ENCODE assay signal across 15 cellular contexts in the genomic region with DNA sequence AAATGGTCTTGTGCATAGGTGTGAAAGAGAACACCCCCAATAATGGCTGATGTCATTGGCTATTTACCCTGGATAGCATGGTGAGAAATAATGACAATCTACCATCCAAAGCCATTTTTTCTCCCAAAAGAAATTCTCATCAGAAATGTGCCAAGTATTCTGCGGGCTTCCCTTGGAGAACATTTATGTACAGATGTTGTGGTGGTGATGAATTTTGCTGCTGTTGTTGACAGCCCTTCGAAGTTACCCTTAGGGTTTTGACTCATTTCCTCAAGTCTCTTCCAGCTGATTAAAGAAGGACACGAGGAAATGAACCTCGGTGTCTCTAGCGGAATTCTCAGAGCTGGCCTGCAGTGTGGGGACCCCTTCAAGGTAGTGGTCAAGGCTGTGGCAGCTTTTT. TPM values are rescaled to one million over a fixed set of nuclear protein-coding genes. Genes with fewer than 3 reads are reported as not detected.
A peak's percentile ranks its signal among the peaks of the same experiment; 100 is the strongest.
DNase-seq lines count a peak whose midpoint lies in the region; TF ChIP-seq lines count a peak whose summit lies in the region.
"Had no signal": no experiment of that assay in that cellular context is flagged by ENCODE, and none has a peak within 500 bp of the region (broad histone marks: within the 10 kb centered on the region; RNA-seq: fewer than 3 reads in every experiment).

No MANE protein-coding gene starts in this region.

- no peak overlapping the region for H3K4me3 Mint-ChIP-seq in MCF 10A (ENCODE audit: unreplicated experiment)
- no peak overlapping the region for H3K4me3 Mint-ChIP-seq in activated naive CD4-positive, alpha-beta T cell treated with anti-CD3 and anti-CD28 coated beads for 36 hours
- H3K4me3 Mint-ChIP-seq: T-helper 1 cell treated with Interleukin-12 subunit alpha and Interleukin-12 subunit beta and Interleukin-4 antibody, amounts not matched to agents 30 μg/mL and 1 μg/mL, for 36 hours had no signal

- no peaks in the 10 kb centered on the region for H3K9me3 Mint-ChIP-seq in MCF 10A (ENCODE audit: unreplicated experiment)
- no peaks in the 10 kb centered on the region for H3K9me3 Mint-ChIP-seq in activated naive CD4-positive, alpha-beta T cell treated with anti-CD3 and anti-CD28 coated beads for 36 hours
- H3K9me3 Mint-ChIP-seq: T-helper 1 cell treated with Interleukin-12 subunit alpha and Interleukin-12 subunit beta and Interleukin-4 antibody, amounts not matched to agents 30 μg/mL and 1 μg/mL, for 36 hours had no signal

- no peak overlapping the region for H3K4me3 ChIP-seq in AG09309 (ENCODE audit: control insufficient read depth, low read depth, low read length)

- no peak overlapping the region for H3K27ac Mint-ChIP-seq in MCF 10A (ENCODE audit: low read depth, unreplicated experiment)
- H3K27ac Mint-ChIP-seq in activated naive CD4-positive, alpha-beta T cell treated with anti-CD3 and anti-CD28 coated beads for 36 hours, result no peak overlapping the region
- H3K27ac Mint-ChIP-seq: T-helper 1 cell treated with Interleukin-12 subunit alpha and Interleukin-12 subunit beta and Interleukin-4 antibody, amounts not matched to agents 30 μg/mL and 1 μg/mL, for 36 hours had no signal

- POLR2A ChIA-PET in MCF 10A (lab: Yijun Ruan, JAX), result no interaction called here

- H3K4me1 Mint-ChIP-seq in MCF 10A (ENCODE audit: insufficient read depth, unreplicated experiment), result peaks cover 28% of the 10 kb centered on the region
- peaks cover 20% of the 10 kb centered on the region for H3K4me1 Mint-ChIP-seq in activated naive CD4-positive, alpha-beta T cell treated with anti-CD3 and anti-CD28 coated beads for 36 hours (ENCODE audit: low read depth)

- intact Hi-C loops in MCF 10A (cut with micrococcal nuclease), result no loop called here
- intact Hi-C loops in activated naive CD4-positive, alpha-beta T cell treated with anti-CD3 and anti-CD28 coated beads for 36 hours (cut with micrococcal nuclease), result no loop called here

- TSS peak; percentile 94 for BruUV-seq in MCF 10A (replicated peaks; lab: Mats Ljungman, UMichigan)

- no peaks in the 10 kb centered on the region for H3K36me3 Mint-ChIP-seq in MCF 10A (ENCODE audit: insufficient read depth, unreplicated experiment)
- H3K36me3 Mint-ChIP-seq in activated naive CD4-positive, alpha-beta T cell treated with anti-CD3 and anti-CD28 coated beads for 36 hours (ENCODE audit: low read depth), result no peaks in the 10 kb centered on the region

- H3K27me3 Mint-ChIP-seq in MCF 10A (ENCODE audit: insufficient read depth, unreplicated experiment), result no peaks in the 10 kb centered on the region
- H3K27me3 Mint-ChIP-seq in activated naive CD4-positive, alpha-beta T cell treated with anti-CD3 and anti-CD28 coated beads for 36 hours (ENCODE audit: low read depth), result peaks cover 67% of the 10 kb centered on the region

- CTCF ChIA-PET in MCF 10A (lab: Yijun Ruan, JAX), result interaction anchor here (0.6 to 1.3 kb wide), 3 partner anchors 13 to 329 kb away, joined by 3 read pairs; no protein-coding TSS in a partner anchor
- CTCF ChIA-PET in activated naive CD4-positive, alpha-beta T cell treated with anti-CD3 and anti-CD28 coated beads for 36 hours (lab: Charles Lee), result interaction anchor here (1.4 kb wide), 1 partner anchor 22 kb away, joined by 3 read pairs; no protein-coding TSS in a partner anchor

- TF ChIP-seq CTCF in AG09309 (IDR thresholded peaks at IDR 0.05; ENCODE audit: control insufficient read depth, insufficient read depth, low read depth, low read length, missing control alignments), result no peak
- no peak for TF ChIP-seq CTCF in MCF 10A (IDR thresholded peaks at IDR 0.05; ENCODE audit: unreplicated experiment)

- DNase-seq in AG09309 (ENCODE audit: low read depth), result peak; percentile 57
- peak; percentile 80 for DNase-seq in HT1080 (ENCODE audit: low read depth)
- DNase-seq in MCF 10A (ENCODE audit: unreplicated experiment), result peak; percentile 79
- DNase-seq in foreskin melanocyte, result peak; percentile 93
- DNase-seq in hippocampal formation (lab: John Stamatoyannopoulos, UW), result no peak
- DNase-seq in activated effector memory CD4-positive, alpha-beta T cell treated with Interleukin-2 at 50 U/mL for 16 hours, result no peak
- no peak for DNase-seq in activated naive CD4-positive, alpha-beta T cell treated with anti-CD3 and anti-CD28 coated beads for 36 hours
- no peak for DNase-seq in germinal center (ENCODE audit: low spot score)
- DNase-seq: activated T-cell treated with anti-CD3 and anti-CD28 coated beads for 4 hours; cortex of kidney; islet precursor cell; NCI-H1105 treated with DMSO at 0.1 percent for 48 hours; NCI-H446; stimulated activated CD4-positive, alpha-beta T cell treated with anti-CD3 and anti-CD28 coated beads, Interleukin-12 subunit alpha, Interleukin-12 subunit beta, amount 100 ng/mL, for 4 hours had no signal

RNA-seq across cellular contexts. Expression of a gene that starts 3.4 kb away (rescaled TPM):
- total RNA-seq in HT1080 (2014; rRNA removed; shearing (Covaris generic)), result under 0.01 and 0.21 TPM in 2 replicates
- 0.78 and 1.4 TPM in 2 replicates for polyA plus RNA-seq in HT1080 (2015; cell fraction: cytosol; rRNA removed)
- polyA plus RNA-seq in HT1080 (2015; cell fraction: nucleus; rRNA removed), result 3.3 and 3.9 TPM in 2 replicates
- total RNA-seq in MCF 10A (2022), result not detected in 2 replicates
- total RNA-seq in activated naive CD4-positive, alpha-beta T cell treated with anti-CD3 and anti-CD28 coated beads for 36 hours, result not detected

Comparison
In these comparisons a context has a peak if more than half of its experiments do, and no peak if none do; other contexts are left out.
1. DNase-seq: peak in AG09309 (single experiment), HT1080 (single experiment), MCF 10A (single experiment) and foreskin melanocyte (single experiment); none in hippocampal formation (0 of 2), activated effector memory CD4-positive, alpha-beta T cell treated with Interleukin-2 at 50 U/mL for 16 hours (single experiment), activated naive CD4-positive, alpha-beta T cell treated with anti-CD3 and anti-CD28 coated beads for 36 hours (single experiment) and germinal center (single experiment).